In the genomic region with DNA sequence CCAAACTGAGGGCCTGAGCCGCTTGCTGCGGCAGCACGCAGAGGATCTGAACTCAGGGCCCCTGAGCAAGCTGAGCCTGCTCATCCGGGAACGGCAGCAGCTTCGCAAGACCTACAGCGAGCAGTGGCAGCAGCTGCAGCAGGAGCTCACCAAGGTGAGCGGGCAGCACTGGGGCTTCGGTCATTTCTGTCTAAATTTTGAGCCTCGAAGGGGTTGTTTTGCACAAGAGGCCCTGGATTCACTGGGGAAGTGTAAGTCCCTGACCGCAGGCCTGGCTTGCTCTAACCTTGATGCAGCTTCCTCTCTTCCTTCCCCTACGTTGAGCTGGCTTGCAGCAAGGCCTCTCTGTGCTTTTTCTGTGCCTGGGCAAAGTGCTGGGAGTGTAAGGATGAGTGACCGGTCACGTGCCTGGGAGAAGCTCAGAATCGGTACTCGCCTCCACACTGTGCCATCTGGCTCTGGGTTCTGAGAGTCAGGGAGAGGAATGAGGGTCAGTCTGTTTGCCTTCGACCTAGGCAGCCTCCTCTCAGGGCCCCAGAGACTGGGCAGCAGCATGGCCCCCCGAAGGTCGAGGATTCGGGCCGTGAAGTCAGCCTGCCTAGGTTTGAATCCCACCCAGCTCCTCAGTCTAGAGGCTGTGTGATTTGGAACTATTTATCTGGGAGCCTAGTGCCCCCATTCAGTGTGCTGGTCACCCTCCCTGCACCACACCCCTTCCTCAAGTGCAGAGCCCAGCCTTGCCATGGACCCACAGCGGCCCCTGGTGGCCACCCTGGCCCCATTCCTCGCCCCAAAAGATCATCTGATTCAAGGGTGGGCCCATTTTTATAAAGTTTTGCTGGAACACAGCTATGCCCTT, we compare ENCODE assay signal across 1 cellular context.
TF ChIP-seq lines count a peak whose summit lies in the region.

No MANE protein-coding gene starts in this region.

TF ChIP-seq in K562, 482 proteins besides CTCF, POLR2A, EP300 and RAD21 (continued from another document and continues in another):
- TF ChIP-seq, protein P1, sequence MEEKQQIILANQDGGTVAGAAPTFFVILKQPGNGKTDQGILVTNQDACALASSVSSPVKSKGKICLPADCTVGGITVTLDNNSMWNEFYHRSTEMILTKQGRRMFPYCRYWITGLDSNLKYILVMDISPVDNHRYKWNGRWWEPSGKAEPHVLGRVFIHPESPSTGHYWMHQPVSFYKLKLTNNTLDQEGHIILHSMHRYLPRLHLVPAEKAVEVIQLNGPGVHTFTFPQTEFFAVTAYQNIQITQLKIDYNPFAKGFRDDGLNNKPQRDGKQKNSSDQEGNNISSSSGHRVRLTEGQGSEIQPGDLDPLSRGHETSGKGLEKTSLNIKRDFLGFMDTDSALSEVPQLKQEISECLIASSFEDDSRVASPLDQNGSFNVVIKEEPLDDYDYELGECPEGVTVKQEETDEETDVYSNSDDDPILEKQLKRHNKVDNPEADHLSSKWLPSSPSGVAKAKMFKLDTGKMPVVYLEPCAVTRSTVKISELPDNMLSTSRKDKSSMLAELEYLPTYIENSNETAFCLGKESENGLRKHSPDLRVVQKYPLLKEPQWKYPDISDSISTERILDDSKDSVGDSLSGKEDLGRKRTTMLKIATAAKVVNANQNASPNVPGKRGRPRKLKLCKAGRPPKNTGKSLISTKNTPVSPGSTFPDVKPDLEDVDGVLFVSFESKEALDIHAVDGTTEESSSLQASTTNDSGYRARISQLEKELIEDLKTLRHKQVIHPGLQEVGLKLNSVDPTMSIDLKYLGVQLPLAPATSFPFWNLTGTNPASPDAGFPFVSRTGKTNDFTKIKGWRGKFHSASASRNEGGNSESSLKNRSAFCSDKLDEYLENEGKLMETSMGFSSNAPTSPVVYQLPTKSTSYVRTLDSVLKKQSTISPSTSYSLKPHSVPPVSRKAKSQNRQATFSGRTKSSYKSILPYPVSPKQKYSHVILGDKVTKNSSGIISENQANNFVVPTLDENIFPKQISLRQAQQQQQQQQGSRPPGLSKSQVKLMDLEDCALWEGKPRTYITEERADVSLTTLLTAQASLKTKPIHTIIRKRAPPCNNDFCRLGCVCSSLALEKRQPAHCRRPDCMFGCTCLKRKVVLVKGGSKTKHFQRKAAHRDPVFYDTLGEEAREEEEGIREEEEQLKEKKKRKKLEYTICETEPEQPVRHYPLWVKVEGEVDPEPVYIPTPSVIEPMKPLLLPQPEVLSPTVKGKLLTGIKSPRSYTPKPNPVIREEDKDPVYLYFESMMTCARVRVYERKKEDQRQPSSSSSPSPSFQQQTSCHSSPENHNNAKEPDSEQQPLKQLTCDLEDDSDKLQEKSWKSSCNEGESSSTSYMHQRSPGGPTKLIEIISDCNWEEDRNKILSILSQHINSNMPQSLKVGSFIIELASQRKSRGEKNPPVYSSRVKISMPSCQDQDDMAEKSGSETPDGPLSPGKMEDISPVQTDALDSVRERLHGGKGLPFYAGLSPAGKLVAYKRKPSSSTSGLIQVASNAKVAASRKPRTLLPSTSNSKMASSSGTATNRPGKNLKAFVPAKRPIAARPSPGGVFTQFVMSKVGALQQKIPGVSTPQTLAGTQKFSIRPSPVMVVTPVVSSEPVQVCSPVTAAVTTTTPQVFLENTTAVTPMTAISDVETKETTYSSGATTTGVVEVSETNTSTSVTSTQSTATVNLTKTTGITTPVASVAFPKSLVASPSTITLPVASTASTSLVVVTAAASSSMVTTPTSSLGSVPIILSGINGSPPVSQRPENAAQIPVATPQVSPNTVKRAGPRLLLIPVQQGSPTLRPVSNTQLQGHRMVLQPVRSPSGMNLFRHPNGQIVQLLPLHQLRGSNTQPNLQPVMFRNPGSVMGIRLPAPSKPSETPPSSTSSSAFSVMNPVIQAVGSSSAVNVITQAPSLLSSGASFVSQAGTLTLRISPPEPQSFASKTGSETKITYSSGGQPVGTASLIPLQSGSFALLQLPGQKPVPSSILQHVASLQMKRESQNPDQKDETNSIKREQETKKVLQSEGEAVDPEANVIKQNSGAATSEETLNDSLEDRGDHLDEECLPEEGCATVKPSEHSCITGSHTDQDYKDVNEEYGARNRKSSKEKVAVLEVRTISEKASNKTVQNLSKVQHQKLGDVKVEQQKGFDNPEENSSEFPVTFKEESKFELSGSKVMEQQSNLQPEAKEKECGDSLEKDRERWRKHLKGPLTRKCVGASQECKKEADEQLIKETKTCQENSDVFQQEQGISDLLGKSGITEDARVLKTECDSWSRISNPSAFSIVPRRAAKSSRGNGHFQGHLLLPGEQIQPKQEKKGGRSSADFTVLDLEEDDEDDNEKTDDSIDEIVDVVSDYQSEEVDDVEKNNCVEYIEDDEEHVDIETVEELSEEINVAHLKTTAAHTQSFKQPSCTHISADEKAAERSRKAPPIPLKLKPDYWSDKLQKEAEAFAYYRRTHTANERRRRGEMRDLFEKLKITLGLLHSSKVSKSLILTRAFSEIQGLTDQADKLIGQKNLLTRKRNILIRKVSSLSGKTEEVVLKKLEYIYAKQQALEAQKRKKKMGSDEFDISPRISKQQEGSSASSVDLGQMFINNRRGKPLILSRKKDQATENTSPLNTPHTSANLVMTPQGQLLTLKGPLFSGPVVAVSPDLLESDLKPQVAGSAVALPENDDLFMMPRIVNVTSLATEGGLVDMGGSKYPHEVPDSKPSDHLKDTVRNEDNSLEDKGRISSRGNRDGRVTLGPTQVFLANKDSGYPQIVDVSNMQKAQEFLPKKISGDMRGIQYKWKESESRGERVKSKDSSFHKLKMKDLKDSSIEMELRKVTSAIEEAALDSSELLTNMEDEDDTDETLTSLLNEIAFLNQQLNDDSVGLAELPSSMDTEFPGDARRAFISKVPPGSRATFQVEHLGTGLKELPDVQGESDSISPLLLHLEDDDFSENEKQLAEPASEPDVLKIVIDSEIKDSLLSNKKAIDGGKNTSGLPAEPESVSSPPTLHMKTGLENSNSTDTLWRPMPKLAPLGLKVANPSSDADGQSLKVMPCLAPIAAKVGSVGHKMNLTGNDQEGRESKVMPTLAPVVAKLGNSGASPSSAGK (IDR thresholded peaks at IDR 0.05): no peak
- no peak for TF ChIP-seq RHOXF2B (CRISPR knock-in tag; conservative IDR thresholded peaks at IDR 0.05)
- TF ChIP-seq, protein P2, sequence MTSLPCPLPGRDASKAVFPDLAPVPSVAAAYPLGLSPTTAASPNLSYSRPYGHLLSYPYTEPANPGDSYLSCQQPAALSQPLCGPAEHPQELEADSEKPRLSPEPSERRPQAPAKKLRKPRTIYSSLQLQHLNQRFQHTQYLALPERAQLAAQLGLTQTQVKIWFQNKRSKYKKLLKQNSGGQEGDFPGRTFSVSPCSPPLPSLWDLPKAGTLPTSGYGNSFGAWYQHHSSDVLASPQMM (CRISPR knock-in tag; IDR thresholded peaks at IDR 0.05): no peak
- no peak for TF ChIP-seq ZNF124 (CRISPR knock-in tag; IDR thresholded peaks at IDR 0.05)
- TF ChIP-seq NCOA2 (IDR thresholded peaks at IDR 0.05; ENCODE audit: partially characterized antibody in 2 of 2): no peak
- TF ChIP-seq GABPB2 (CRISPR knock-in tag; conservative IDR thresholded peaks at IDR 0.05): no peak
- TF ChIP-seq XRCC3 (IDR thresholded peaks at IDR 0.05): no peak
- TF ChIP-seq, protein P3, sequence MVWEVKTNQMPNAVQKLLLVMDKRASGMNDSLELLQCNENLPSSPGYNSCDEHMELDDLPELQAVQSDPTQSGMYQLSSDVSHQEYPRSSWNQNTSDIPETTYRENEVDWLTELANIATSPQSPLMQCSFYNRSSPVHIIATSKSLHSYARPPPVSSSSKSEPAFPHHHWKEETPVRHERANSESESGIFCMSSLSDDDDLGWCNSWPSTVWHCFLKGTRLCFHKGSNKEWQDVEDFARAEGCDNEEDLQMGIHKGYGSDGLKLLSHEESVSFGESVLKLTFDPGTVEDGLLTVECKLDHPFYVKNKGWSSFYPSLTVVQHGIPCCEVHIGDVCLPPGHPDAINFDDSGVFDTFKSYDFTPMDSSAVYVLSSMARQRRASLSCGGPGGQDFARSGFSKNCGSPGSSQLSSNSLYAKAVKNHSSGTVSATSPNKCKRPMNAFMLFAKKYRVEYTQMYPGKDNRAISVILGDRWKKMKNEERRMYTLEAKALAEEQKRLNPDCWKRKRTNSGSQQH (CRISPR knock-in tag; IDR thresholded peaks at IDR 0.05): no peak
- TF ChIP-seq, protein P4, sequence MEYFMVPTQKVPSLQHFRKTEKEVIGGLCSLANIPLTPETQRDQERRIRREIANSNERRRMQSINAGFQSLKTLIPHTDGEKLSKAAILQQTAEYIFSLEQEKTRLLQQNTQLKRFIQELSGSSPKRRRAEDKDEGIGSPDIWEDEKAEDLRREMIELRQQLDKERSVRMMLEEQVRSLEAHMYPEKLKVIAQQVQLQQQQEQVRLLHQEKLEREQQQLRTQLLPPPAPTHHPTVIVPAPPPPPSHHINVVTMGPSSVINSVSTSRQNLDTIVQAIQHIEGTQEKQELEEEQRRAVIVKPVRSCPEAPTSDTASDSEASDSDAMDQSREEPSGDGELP (CRISPR knock-in tag; IDR thresholded peaks at IDR 0.05; ENCODE audit: borderline replicate concordance): peak; percentile 69; the same call in 1 of the 2 replicates
- no peak for TF ChIP-seq RAD51 (IDR thresholded peaks at IDR 0.05; ENCODE audit: borderline replicate concordance, low read depth)
- no peak for TF ChIP-seq MEIS2 (IDR thresholded peaks at IDR 0.05; ENCODE audit: partially characterized antibody)
- no peak for TF ChIP-seq ZBTB17 (CRISPR knock-in tag; IDR thresholded peaks at IDR 0.05)
- TF ChIP-seq ZNF785 (CRISPR knock-in tag; IDR thresholded peaks at IDR 0.05): no peak
- TF ChIP-seq, protein P5, sequence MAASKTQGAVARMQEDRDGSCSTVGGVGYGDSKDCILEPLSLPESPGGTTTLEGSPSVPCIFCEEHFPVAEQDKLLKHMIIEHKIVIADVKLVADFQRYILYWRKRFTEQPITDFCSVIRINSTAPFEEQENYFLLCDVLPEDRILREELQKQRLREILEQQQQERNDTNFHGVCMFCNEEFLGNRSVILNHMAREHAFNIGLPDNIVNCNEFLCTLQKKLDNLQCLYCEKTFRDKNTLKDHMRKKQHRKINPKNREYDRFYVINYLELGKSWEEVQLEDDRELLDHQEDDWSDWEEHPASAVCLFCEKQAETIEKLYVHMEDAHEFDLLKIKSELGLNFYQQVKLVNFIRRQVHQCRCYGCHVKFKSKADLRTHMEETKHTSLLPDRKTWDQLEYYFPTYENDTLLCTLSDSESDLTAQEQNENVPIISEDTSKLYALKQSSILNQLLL (CRISPR knock-in tag; IDR thresholded peaks at IDR 0.05; ENCODE audit: borderline replicate concordance): no peak
- TF ChIP-seq ZNF76 (CRISPR knock-in tag; IDR thresholded peaks at IDR 0.05; ENCODE audit: borderline replicate concordance): no peak
- TF ChIP-seq, protein P6, sequence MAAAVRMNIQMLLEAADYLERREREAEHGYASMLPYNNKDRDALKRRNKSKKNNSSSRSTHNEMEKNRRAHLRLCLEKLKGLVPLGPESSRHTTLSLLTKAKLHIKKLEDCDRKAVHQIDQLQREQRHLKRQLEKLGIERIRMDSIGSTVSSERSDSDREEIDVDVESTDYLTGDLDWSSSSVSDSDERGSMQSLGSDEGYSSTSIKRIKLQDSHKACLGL (CRISPR knock-in tag; IDR thresholded peaks at IDR 0.05; ENCODE audit: borderline replicate concordance, poor library complexity, severe bottlenecking): no peak
- TF ChIP-seq, protein P7, sequence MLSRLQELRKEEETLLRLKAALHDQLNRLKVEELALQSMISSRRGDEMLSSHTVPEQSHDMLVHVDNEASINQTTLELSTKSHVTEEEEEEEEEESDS (CRISPR knock-in tag; IDR thresholded peaks at IDR 0.05): no peak
- TF ChIP-seq POU5F1 (IDR thresholded peaks at IDR 0.05; ENCODE audit: borderline replicate concordance, low read depth, low read length, partially characterized antibody): no peak
- TF ChIP-seq, protein P8, sequence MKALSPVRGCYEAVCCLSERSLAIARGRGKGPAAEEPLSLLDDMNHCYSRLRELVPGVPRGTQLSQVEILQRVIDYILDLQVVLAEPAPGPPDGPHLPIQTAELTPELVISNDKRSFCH (CRISPR knock-in tag; IDR thresholded peaks at IDR 0.05): no peak
- TF ChIP-seq, protein P8 (tag; IDR thresholded peaks at IDR 0.05): peak; percentile 40; the same call in 1 of the 2 replicates
- no peak for TF ChIP-seq CBFA2T2 (conservative IDR thresholded peaks at IDR 0.05)
- TF ChIP-seq, protein P9, sequence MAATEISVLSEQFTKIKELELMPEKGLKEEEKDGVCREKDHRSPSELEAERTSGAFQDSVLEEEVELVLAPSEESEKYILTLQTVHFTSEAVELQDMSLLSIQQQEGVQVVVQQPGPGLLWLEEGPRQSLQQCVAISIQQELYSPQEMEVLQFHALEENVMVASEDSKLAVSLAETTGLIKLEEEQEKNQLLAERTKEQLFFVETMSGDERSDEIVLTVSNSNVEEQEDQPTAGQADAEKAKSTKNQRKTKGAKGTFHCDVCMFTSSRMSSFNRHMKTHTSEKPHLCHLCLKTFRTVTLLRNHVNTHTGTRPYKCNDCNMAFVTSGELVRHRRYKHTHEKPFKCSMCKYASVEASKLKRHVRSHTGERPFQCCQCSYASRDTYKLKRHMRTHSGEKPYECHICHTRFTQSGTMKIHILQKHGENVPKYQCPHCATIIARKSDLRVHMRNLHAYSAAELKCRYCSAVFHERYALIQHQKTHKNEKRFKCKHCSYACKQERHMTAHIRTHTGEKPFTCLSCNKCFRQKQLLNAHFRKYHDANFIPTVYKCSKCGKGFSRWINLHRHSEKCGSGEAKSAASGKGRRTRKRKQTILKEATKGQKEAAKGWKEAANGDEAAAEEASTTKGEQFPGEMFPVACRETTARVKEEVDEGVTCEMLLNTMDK (IDR thresholded peaks at IDR 0.05; ENCODE audit: borderline replicate concordance, insufficient read depth, low read depth, low read length, poor library complexity, severe bottlenecking): no peak
- TF ChIP-seq TCF7L2 (IDR thresholded peaks at IDR 0.05; ENCODE audit: low read depth, low read length): no peak
- TF ChIP-seq NBN (IDR thresholded peaks at IDR 0.05; ENCODE audit: low read depth): no peak; the same call in 1 of the 2 replicates
- no peak for TF ChIP-seq JUN (IDR thresholded peaks at IDR 0.05; ENCODE audit: borderline replicate concordance, low read depth, low read length)
- TF ChIP-seq JUN (CRISPR knock-in tag; IDR thresholded peaks at IDR 0.05; ENCODE audit: borderline replicate concordance): no peak
- no peak for TF ChIP-seq PRMT5 (CRISPR knock-in tag; IDR thresholded peaks at IDR 0.05)
- no peak for TF ChIP-seq MAFG (tag; conservative IDR thresholded peaks at IDR 0.05)
- TF ChIP-seq, protein P10, sequence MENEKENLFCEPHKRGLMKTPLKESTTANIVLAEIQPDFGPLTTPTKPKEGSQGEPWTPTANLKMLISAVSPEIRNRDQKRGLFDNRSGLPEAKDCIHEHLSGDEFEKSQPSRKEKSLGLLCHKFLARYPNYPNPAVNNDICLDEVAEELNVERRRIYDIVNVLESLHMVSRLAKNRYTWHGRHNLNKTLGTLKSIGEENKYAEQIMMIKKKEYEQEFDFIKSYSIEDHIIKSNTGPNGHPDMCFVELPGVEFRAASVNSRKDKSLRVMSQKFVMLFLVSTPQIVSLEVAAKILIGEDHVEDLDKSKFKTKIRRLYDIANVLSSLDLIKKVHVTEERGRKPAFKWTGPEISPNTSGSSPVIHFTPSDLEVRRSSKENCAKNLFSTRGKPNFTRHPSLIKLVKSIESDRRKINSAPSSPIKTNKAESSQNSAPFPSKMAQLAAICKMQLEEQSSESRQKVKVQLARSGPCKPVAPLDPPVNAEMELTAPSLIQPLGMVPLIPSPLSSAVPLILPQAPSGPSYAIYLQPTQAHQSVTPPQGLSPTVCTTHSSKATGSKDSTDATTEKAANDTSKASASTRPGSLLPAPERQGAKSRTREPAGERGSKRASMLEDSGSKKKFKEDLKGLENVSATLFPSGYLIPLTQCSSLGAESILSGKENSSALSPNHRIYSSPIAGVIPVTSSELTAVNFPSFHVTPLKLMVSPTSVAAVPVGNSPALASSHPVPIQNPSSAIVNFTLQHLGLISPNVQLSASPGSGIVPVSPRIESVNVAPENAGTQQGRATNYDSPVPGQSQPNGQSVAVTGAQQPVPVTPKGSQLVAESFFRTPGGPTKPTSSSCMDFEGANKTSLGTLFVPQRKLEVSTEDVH (IDR thresholded peaks at IDR 0.05; ENCODE audit: low read depth, partially characterized antibody): no peak
- no peak for TF ChIP-seq HSF4 (CRISPR knock-in tag; IDR thresholded peaks at IDR 0.05; ENCODE audit: borderline replicate concordance)
- no peak for TF ChIP-seq FOXA3 (CRISPR knock-in tag; conservative IDR thresholded peaks at IDR 0.05 in 1 of 2, IDR thresholded peaks at IDR 0.05 in 1 of 2)
